34 cellular contexts compared by ENCODE assay signal in the genomic region with DNA sequence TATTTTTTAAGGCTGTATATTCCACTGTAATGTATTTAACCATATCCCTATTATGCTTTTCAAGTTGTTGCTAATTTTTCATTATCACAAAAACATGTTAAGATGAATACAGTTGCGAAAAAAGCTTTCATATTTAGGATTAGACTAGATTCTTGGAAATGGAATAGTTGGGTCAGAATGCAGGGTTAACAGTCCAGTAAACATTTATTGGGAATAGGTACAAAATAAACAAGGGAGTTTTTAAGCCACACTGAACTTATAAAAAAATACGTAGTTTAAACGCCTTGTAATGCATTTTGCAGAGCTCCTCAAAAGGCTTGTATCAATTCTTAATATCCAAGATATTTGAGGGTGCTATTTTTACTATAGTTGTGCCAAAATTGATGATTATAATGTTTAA.
"Had no signal": no experiment of that assay in that cellular context is flagged by ENCODE, and none has a peak within 500 bp of the region (broad histone marks: within the 10 kb centered on the region; RNA-seq: fewer than 3 reads in every experiment).

No MANE protein-coding gene starts in this region.

- H3K27me3 ChIP-seq: adrenal gland, ascending aorta, body of pancreas, brain microvascular endothelial cell, breast epithelium, cardiac muscle cell had no signal

- H3K36me3 ChIP-seq: adrenal gland, brain microvascular endothelial cell, breast epithelium had no signal

- FAIRE-seq: astrocyte, bronchial epithelial cell had no signal

- DNase-seq: activated effector memory CD4-positive, alpha-beta T cell treated with anti-CD3 and anti-CD28 coated beads, Interleukin-2, amount 50 U/mL, for 16 hours; activated effector memory CD4-positive, alpha-beta T cell treated with Interleukin-2 at 50 U/mL for 16 hours; activated gamma-delta T cell; activated gamma-delta T cell treated with Interleukin-2 at 50 U/mL for 16 hours; activated naive CD4-positive, alpha-beta T cell; activated naive CD4-positive, alpha-beta T cell treated with anti-CD3 and anti-CD28 coated beads for 36 hours; activated naive CD4-positive, alpha-beta T cell treated with anti-CD3 and anti-CD28 coated beads, Interleukin-2, amount 10 ng/mL, durations not matched to agents 7 days and 5 days; activated naive CD4-positive, alpha-beta T cell treated with anti-CD3 and anti-CD28 coated beads, Interleukin-2, amount 50 U/mL, for 16 hours; activated naive CD4-positive, alpha-beta T cell treated with Interleukin-2 at 50 U/mL for 16 hours; activated naive CD8-positive, alpha-beta T cell treated with anti-CD3 and anti-CD28 coated beads for 36 hours; activated naive CD8-positive, alpha-beta T cell treated with anti-CD3 and anti-CD28 coated beads, Interleukin-2, amount 10 ng/mL, durations not matched to agents 7 days and 5 days; activated naive CD8-positive, alpha-beta T cell treated with anti-CD3 and anti-CD28 coated beads, Interleukin-2, amount 50 U/mL, for 24 hours; activated T-cell treated with anti-CD3 and anti-CD28 coated beads, Interleukin-2, amount 50 U/mL, for 1 hour; activated T-cell treated with anti-CD3 and anti-CD28 coated beads, Interleukin-2, amount 50 U/mL, for 24 hours; activated T-cell treated with anti-CD3 and anti-CD28 coated beads, Interleukin-2, amount 50 U/mL, for 4 hours; activated T-cell treated with anti-CD3 and anti-CD28 coated beads, Interleukin-2, amount 50 U/mL, for 48 hours; activated T-cell treated with anti-CD3 and anti-CD28 coated beads, Interleukin-2, amount 50 U/mL, for 72 hours; adrenal gland; amniotic stem cell; amygdala; anterior cingulate cortex; aorta; body of pancreas; brain microvascular endothelial cell; caudate nucleus; central memory CD4-positive, alpha-beta T cell; cerebellar nuclear complex had no signal

- H3K27ac ChIP-seq: adrenal gland, ascending aorta, body of pancreas, brain microvascular endothelial cell, breast epithelium, cardiac muscle cell had no signal

- ATAC-seq: activated naive CD4-positive, alpha-beta T cell treated with anti-CD3 and anti-CD28 coated beads, Interleukin-2, amount 50 U/mL, for 72 hours; activated naive CD8-positive, alpha-beta T cell treated with anti-CD3 and anti-CD28 coated beads, Interleukin-2, amount 50 U/mL, for 24 hours; activated T-cell treated with anti-CD3 and anti-CD28 coated beads, Interleukin-2, amount 50 U/mL, for 4 hours; activated T-cell treated with anti-CD3 and anti-CD28 coated beads, Interleukin-2, amount 50 U/mL, for 72 hours; activated T-helper 17 cell treated with anti-CD3 and anti-CD28 coated beads, Interleukin-2, amount 50 U/mL, for 72 hours; body of pancreas had no signal

- H3K4me1 ChIP-seq: adrenal gland, ascending aorta, body of pancreas, breast epithelium had no signal

- H3K4me3 ChIP-seq: adrenal gland, ascending aorta, body of pancreas, breast epithelium, cardiac muscle cell had no signal

- H3K9me3 ChIP-seq: adrenal gland, ascending aorta, body of pancreas, breast epithelium had no signal
